ENCODE assay signal across 1 cellular context in the genomic region with DNA sequence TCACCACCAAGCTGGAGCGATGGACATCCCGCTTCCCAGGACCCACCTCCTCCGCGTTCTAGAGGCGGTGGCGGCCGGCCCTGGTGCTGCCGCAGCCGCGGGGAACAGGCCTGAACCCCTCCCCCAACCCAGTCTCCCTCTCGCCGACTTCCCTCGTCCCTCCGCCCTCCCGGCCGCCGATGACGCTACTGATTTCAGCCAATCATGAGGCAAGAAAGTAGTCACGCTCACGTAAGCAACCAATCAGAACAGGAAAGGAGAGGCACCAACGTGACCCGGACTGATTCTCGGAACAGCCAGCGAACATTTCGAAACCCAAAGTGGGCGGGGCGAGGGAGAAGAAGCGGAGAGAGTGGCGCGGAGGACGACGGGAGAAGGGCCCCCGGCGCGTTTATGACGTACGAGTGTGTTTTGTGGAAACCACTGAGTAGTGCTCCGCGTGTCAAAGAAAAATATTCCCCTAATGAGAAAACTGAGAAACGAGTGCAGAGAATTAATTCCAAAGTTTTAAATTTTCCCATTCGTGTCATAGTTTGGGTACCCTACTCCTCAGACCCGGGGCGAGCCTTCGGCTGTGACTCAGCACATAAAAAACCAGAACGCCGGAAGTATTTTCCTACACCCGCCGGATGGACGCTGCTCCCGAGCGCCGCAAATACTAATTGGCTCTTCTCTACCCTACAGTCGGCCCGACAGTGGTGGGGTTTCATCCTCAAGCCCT.
A peak's percentile ranks its signal among the peaks of the same experiment; 100 is the strongest.
TF ChIP-seq lines count a peak whose summit lies in the region.

Gene NRDC, minus strand, starts transcription at position 112 of the 721 bp plus-strand sequence. CDS start 112 bp downstream, outside the sequence.

TF ChIP-seq in IMR-90, 13 proteins besides CTCF, POLR2A, EP300 and RAD21 (continued from another document):
- TF ChIP-seq, protein P1, sequence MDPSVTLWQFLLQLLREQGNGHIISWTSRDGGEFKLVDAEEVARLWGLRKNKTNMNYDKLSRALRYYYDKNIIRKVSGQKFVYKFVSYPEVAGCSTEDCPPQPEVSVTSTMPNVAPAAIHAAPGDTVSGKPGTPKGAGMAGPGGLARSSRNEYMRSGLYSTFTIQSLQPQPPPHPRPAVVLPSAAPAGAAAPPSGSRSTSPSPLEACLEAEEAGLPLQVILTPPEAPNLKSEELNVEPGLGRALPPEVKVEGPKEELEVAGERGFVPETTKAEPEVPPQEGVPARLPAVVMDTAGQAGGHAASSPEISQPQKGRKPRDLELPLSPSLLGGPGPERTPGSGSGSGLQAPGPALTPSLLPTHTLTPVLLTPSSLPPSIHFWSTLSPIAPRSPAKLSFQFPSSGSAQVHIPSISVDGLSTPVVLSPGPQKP (IDR thresholded peaks at IDR 0.05; ENCODE audit: borderline replicate concordance, low read depth, low read length), result no peak
- TF ChIP-seq, protein P2, sequence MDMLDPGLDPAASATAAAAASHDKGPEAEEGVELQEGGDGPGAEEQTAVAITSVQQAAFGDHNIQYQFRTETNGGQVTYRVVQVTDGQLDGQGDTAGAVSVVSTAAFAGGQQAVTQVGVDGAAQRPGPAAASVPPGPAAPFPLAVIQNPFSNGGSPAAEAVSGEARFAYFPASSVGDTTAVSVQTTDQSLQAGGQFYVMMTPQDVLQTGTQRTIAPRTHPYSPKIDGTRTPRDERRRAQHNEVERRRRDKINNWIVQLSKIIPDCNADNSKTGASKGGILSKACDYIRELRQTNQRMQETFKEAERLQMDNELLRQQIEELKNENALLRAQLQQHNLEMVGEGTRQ (IDR thresholded peaks at IDR 0.05; ENCODE audit: low read depth, low read length), result peak; percentile 94
- TF ChIP-seq BHLHE40 (IDR thresholded peaks at IDR 0.05; ENCODE audit: low read depth, low read length) (no peak), CHD1 (IDR thresholded peaks at IDR 0.05; ENCODE audit: low read depth, low read length) (no peak)
TF ChIP-seq in IMR-90: peak in this region for 8.
